ENCODE assay signal across 8 cellular contexts in genomic region chr7:76047811-76048667, GRCh38. TPM values are rescaled to one million over a fixed set of nuclear protein-coding genes. Genes with fewer than 3 reads are reported as not detected.
A peak's percentile ranks its signal among the peaks of the same experiment; 100 is the strongest.
DNase-seq lines count a peak whose midpoint lies in the region; ATAC-seq, FAIRE-seq and TF ChIP-seq lines count a peak whose summit lies in the region.

Gene MDH2, plus strand, starts transcription at chr7:76048106. Its CDS starts 55 bp downstream, at chr7:76048161.
Gene STYXL1, minus strand, starts transcription at chr7:76048000. Its CDS starts 17,477 bp downstream, at chr7:76030523.

- H3K4me2 ChIP-seq in DND-41 (ENCODE audit: insufficient read depth, low read length) (peak within 1 kb of the TSS; percentile 76), KMS-11 (peak within 1 kb of the TSS; percentile 97)

- H3K79me2 ChIP-seq in DND-41 (ENCODE audit: insufficient read depth, low read length) (peaks cover 88% of the 10 kb centered on the region), KMS-11 (ENCODE audit: insufficient read depth, low read depth) (peaks cover 82% of the 10 kb centered on the region)

- H3K4me3 Mint-ChIP-seq in activated T-cell treated with anti-CD3 and anti-CD28 coated beads, Interleukin-2, amount 50 U/mL, for 72 hours: peak within 1 kb of the TSS; percentile 96 to 98

- H3K36me3 Mint-ChIP-seq in activated T-cell treated with anti-CD3 and anti-CD28 coated beads, Interleukin-2, amount 50 U/mL, for 72 hours (ENCODE audit: insufficient read depth in 2 of 2): peaks cover 11 to 14% of the 10 kb centered on the region in 2 donors

- no peaks in the 10 kb centered on the region for H3K27me3 ChIP-seq in DND-41 (ENCODE audit: insufficient read depth, low read length, poor library complexity)
- H3K27me3 ChIP-seq in KMS-11 (ENCODE audit: insufficient read depth, low read depth): no peaks in the 10 kb centered on the region
- no peaks in the 10 kb centered on the region for H3K27me3 ChIP-seq in esophagus muscularis mucosa
- H3K27me3 ChIP-seq in muscle layer of duodenum (ENCODE audit: low read depth, low read length): no peaks in the 10 kb centered on the region

- TF ChIP-seq EP300 in esophagus muscularis mucosa (IDR thresholded peaks at IDR 0.05): no peak

- ATAC-seq in DND-41 (ENCODE audit: insufficient read depth, low read depth) (peak; percentile 96), GM21786 (IDR thresholded peaks at IDR 0.05; ENCODE audit: unreplicated experiment) (peak; percentile 94)
- ATAC-seq in activated T-cell treated with anti-CD3 and anti-CD28 coated beads, Interleukin-2, amount 50 U/mL, for 72 hours (replicated peaks in 1 of 2): peak; percentile 98 to 99

- H3K27me3 Mint-ChIP-seq in activated T-cell treated with anti-CD3 and anti-CD28 coated beads, Interleukin-2, amount 50 U/mL, for 72 hours (ENCODE audit: low read depth): no peaks in the 10 kb centered on the region

- H3K27ac ChIP-seq in DND-41 (ENCODE audit: low read length) (peak within 1 kb of the TSS; percentile 72), KMS-11 (peak within 1 kb of the TSS; percentile 85), esophagus muscularis mucosa (replicated peaks in 1 of 4) (peak within 1 kb of the TSS; percentile 93 to 99 (median 98)), muscle layer of duodenum (ENCODE audit: low read length) (peak within 1 kb of the TSS; percentile 72)

- H3K4me1 Mint-ChIP-seq in activated T-cell treated with anti-CD3 and anti-CD28 coated beads, Interleukin-2, amount 50 U/mL, for 72 hours (ENCODE audit: low read depth): peaks cover 49% of the 10 kb centered on the region

- peak within 1 kb of the TSS; percentile 77 to 86 for H3K4me3 ChIP-seq in DND-41 (ENCODE audit: low read depth in 1 of 2, low read length in 2 of 2)
- peak within 1 kb of the TSS; percentile 38 for H3K4me3 ChIP-seq in KMS-11 (IDR thresholded peaks at IDR 0.05; ENCODE audit: insufficient read depth, low read depth, low read length)
- peak within 1 kb of the TSS; percentile 83 to 100 (median 90) for H3K4me3 ChIP-seq in esophagus muscularis mucosa
- peak within 1 kb of the TSS; percentile 84 to 96 for H3K4me3 ChIP-seq in muscle layer of duodenum (ENCODE audit: low read depth in 1 of 2, low read length in 2 of 2)

- H3K4me1 ChIP-seq in DND-41 (ENCODE audit: insufficient read depth, low read length) (peaks cover 44% of the 10 kb centered on the region), KMS-11 (ENCODE audit: low read depth, poor library complexity, severe bottlenecking) (peaks cover 26% of the 10 kb centered on the region), esophagus muscularis mucosa (peaks cover 41 to 61% (median 50%) of the 10 kb centered on the region in 4 donors), muscle layer of duodenum (ENCODE audit: control insufficient read depth in 1 of 2, insufficient read depth in 2 of 2, low read length in 2 of 2) (peaks cover 7 to 26% of the 10 kb centered on the region in 2 donors)

- FAIRE-seq in RCC 7860 (lab: Jason Lieb, UNC): peak; percentile 70

- DNase-seq in DND-41 (peak; percentile 93), RCC 7860 (ENCODE audit: low spot score) (peak; percentile 97), esophagus muscularis mucosa (ENCODE audit: extremely low spot score) (peak; percentile 98)
- peak; percentile 94 to 96 for DNase-seq in activated T-cell treated with anti-CD3 and anti-CD28 coated beads, Interleukin-2, amount 50 U/mL, for 72 hours
- DNase-seq in stimulated activated CD8-positive, alpha-beta memory T cell treated with anti-CD3 and anti-CD28 coated beads, Interleukin-7, amount 100 ng/mL, for 24 hours (ENCODE audit: low read depth): peak; percentile 75

- H3K27ac Mint-ChIP-seq in activated T-cell treated with anti-CD3 and anti-CD28 coated beads, Interleukin-2, amount 50 U/mL, for 72 hours: peak within 1 kb of the TSS; percentile 94

- TF ChIP-seq CTCF in DND-41 (IDR thresholded peaks at IDR 0.05; ENCODE audit: borderline replicate concordance, extremely low read depth, low read length, poor library complexity, severe bottlenecking) (no peak), KMS-11 (conservative IDR thresholded peaks at IDR 0.05; ENCODE audit: low read depth, low read length) (no peak), esophagus muscularis mucosa (IDR thresholded peaks at IDR 0.05) (peak in 1 of 3 experiments; percentile 29)

- H4K20me1 ChIP-seq in DND-41 (ENCODE audit: insufficient read depth, low read length): peaks cover 36% of the 10 kb centered on the region
- H4K20me1 ChIP-seq in KMS-11 (ENCODE audit: insufficient read depth): 0 out of 2 replicates have a peak, but pooled peaks cover 5% of the 10 kb centered on the region

- peaks cover 0 to 2% of the 10 kb centered on the region in 2 donors for H3K9me3 Mint-ChIP-seq in activated T-cell treated with anti-CD3 and anti-CD28 coated beads, Interleukin-2, amount 50 U/mL, for 72 hours

- intact Hi-C loops in esophagus muscularis mucosa (cut with DNase I): no loop called here

- peaks cover 31% of the 10 kb centered on the region for H3K36me3 ChIP-seq in DND-41 (ENCODE audit: insufficient read depth, low read length)
- no peaks in the 10 kb centered on the region; the same call in 1 of the 2 replicates for H3K36me3 ChIP-seq in KMS-11 (ENCODE audit: insufficient read depth)
- H3K36me3 ChIP-seq in esophagus muscularis mucosa: peaks cover 0 to 24% (median 6%) of the 10 kb centered on the region in 4 donors
- H3K36me3 ChIP-seq in muscle layer of duodenum (ENCODE audit: control insufficient read depth in 1 of 2, insufficient read depth in 2 of 2, low read length in 2 of 2): peaks cover 0 to 4% of the 10 kb centered on the region in 2 donors

- 0% methylated on average over 40 of the region's 58 CpGs for WGBS in esophagus muscularis mucosa

- peak within 1 kb of the TSS; percentile 95 for H3K9ac ChIP-seq in DND-41 (ENCODE audit: low read depth, low read length)
- H3K9ac ChIP-seq in KMS-11: peak within 1 kb of the TSS; percentile 96

- H2AFZ ChIP-seq in DND-41 (ENCODE audit: low read depth, low read length) (peak within 1 kb of the TSS; percentile 78), KMS-11 (ENCODE audit: low read depth) (peak within 1 kb of the TSS; percentile 62)

- H3K9me3 ChIP-seq in DND-41 (ENCODE audit: insufficient read depth, low read length, severe bottlenecking) (no peaks in the 10 kb centered on the region), esophagus muscularis mucosa (no peaks in the 10 kb centered on the region), muscle layer of duodenum (ENCODE audit: control insufficient read depth in 1 of 2, low read length in 2 of 2) (no peaks in the 10 kb centered on the region)

- TF ChIP-seq POLR2A in esophagus muscularis mucosa (IDR thresholded peaks at IDR 0.05; ENCODE audit: low read depth): peak; percentile 80

RNA-seq across cellular contexts. Expression of gene MDH2, which starts in this region (rescaled TPM):
- 100 to 1,000 TPM; 162 to 170 TPM for total RNA-seq in activated T-cell treated with anti-CD3 and anti-CD28 coated beads, Interleukin-2, amount 50 U/mL, for 72 hours
- total RNA-seq in esophagus muscularis mucosa: 100 to 1,000 TPM in 2 of 4 donors, 10 to 100 TPM in 2; 91.3 to 181 (median 105) TPM

RNA-seq across cellular contexts. Expression of gene STYXL1, which starts in this region (rescaled TPM):
- 10 to 100 TPM; 52.0 to 54.6 TPM for total RNA-seq in activated T-cell treated with anti-CD3 and anti-CD28 coated beads, Interleukin-2, amount 50 U/mL, for 72 hours
- total RNA-seq in esophagus muscularis mucosa: 10 to 100 TPM; 13.9 to 20.0 (median 17.9) TPM

Comparison
In these comparisons a context has a peak if more than half of its experiments do, and no peak if none do; other contexts are left out.
1. Peak in every context shown above with its lines: DNase-seq, ATAC-seq, H3K4me3 ChIP-seq and H3K27ac ChIP-seq.
2. H3K4me3 ChIP-seq: peak in every context shown above with its lines; median percentile 90 in esophagus muscularis mucosa; 90 in muscle layer of duodenum; 82 in DND-41; 38 in KMS-11.